Comparison of ENCODE assay signal across 17 cellular contexts in the genomic region with DNA sequence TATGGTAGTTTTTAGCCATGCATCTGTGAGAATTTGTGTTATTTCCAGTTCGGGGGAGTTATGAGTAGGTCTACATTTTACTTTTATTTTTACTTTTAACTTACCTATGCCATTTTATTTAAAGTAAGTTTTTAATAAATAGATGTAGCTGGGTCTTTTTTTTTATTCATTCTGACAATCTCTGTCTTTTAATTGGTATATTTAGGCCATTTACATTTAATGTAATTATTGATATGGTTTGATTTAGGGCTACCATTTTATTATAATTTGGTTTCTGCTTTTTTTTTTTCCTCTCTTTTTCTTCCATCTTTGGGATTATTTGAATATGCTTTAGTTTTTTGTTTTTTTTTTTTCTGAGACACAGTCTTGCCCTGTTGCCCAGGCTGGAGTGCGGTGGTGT. TPM values are rescaled to one million over a fixed set of nuclear protein-coding genes. Genes with fewer than 3 reads are reported as not detected.
A peak's percentile ranks its signal among the peaks of the same experiment; 100 is the strongest.
DNase-seq lines count a peak whose midpoint lies in the region; ATAC-seq, FAIRE-seq and TF ChIP-seq lines count a peak whose summit lies in the region.
"Had no signal": no experiment of that assay in that cellular context is flagged by ENCODE, and none has a peak within 500 bp of the region (broad histone marks: within the 10 kb centered on the region; RNA-seq: fewer than 3 reads in every experiment).

No MANE protein-coding gene starts in this region.

- POLR2A ChIA-PET in HCT116 (lab: Charles Lee) (no interaction called here), K562 (lab: Yijun Ruan, JAX) (no interaction called here)

- ATAC-seq in HCT116, result no peak
- ATAC-seq in K562, result no peak

- H3K27me3 Mint-ChIP-seq in mesothelial cell of epicardium (ENCODE audit: low read depth), result no peaks in the 10 kb centered on the region

- RAD21 ChIA-PET in HCT116 (lab: Charles Lee; ENCODE audit: low non-redundant PET in 1 of 2, low total read pairs in 2 of 2, uncharacterized antibody in 2 of 2, unreplicated experiment in 2 of 2), result no interaction called here

- no peaks in the 10 kb centered on the region for H3K27me3 ChIP-seq in HCT116 (ENCODE audit: insufficient read depth, low read length)
- H3K27me3 ChIP-seq in K562 (ENCODE audit: control insufficient read depth in 2 of 2, insufficient read depth in 2 of 2, low read length in 2 of 2), result no peaks in the 10 kb centered on the region
- H3K27me3 ChIP-seq in testis, result no peaks in the 10 kb centered on the region
- H3K27me3 ChIP-seq: SJSA1 had no signal

- CTCF ChIA-PET in HCT116 (lab: Charles Lee) (no interaction called here), K562 (lab: Yijun Ruan, JAX; ENCODE audit: low intra/inter-chr PET ratio) (no interaction called here)

- TF ChIP-seq RAD21 in HCT116 (IDR thresholded peaks at IDR 0.05; ENCODE audit: low read depth) (no peak), K562 (CRISPR knock-in tag; conservative IDR thresholded peaks at IDR 0.05 in 1 of 2, IDR thresholded peaks at IDR 0.05 in 1 of 2) (no peak)

- TF ChIP-seq POLR2A in HCT116 (IDR thresholded peaks at IDR 0.05; ENCODE audit: borderline replicate concordance, extremely low read depth, insufficient read depth, insufficient read length), result no peak
- no peak for TF ChIP-seq POLR2A in K562 (conservative IDR thresholded peaks at IDR 0.05)
- TF ChIP-seq POLR2A in testis (IDR thresholded peaks at IDR 0.05), result no peak

- TF ChIP-seq EP300 in K562 (IDR thresholded peaks at IDR 0.05; ENCODE audit: low read length), result no peak

- H3K9me3 Mint-ChIP-seq in mesothelial cell of epicardium, result peaks cover 7% of the 10 kb centered on the region

- DNase-seq in AG10803 (ENCODE audit: low read depth) (no peak), HCT116 (ENCODE audit: low read depth, low spot score) (no peak), K562 (ENCODE audit: extremely low read depth in 1 of 4, low spot score in 3 of 4) (no peak), mesothelial cell of epicardium (ENCODE audit: low spot score in 2 of 2, unreplicated experiment in 2 of 2) (no peak), glomerular visceral epithelial cell (ENCODE audit: extremely low spot score) (no peak), testis (no peak), NCI-H2196 treated with DMSO at 0.1 percent for 48 hours (lab: John Stamatoyannopoulos, UW; ENCODE audit: unreplicated experiment) (no peak), hippocampal formation (lab: John Stamatoyannopoulos, UW) (no peak)
- DNase-seq: activated CD4-positive, alpha-beta T cell treated with anti-CD3 and anti-CD28 coated beads, Interleukin-2, amount 50 U/mL, for 48 hours; amygdala; NCI-H1048; NCI-H526; occipital lobe; stimulated activated CD4-positive, alpha-beta T cell treated with anti-CD3 and anti-CD28 coated beads, Interleukin-2, amount 100 ng/mL, for 48 hours; substantia nigra had no signal

- 35% methylated on average over 2 of the region's 2 CpGs for WGBS in K562 (ENCODE audit: insufficient coverage, low coverage, missing lambda C conversion rate)
- WGBS in testis, 2 donors, result 87 to 97% methylated on average over 2 of the region's 2 CpGs

- in situ Hi-C loops in K562 (cut with MboI), result no loop called here

- H3K4me1 Mint-ChIP-seq in mesothelial cell of epicardium, result peaks cover 16% of the 10 kb centered on the region

- BruUV-seq in HCT116 (replicated peaks; lab: Mats Ljungman, UMichigan) (TSS peak; percentile 32), K562 (replicated peaks; lab: Mats Ljungman, UMichigan) (no TSS peak)

- H3K36me3 ChIP-seq in HCT116 (ENCODE audit: control insufficient read depth in 1 of 2, insufficient read depth in 2 of 2, low read length in 2 of 2) (no peaks in the 10 kb centered on the region), K562 (ENCODE audit: control insufficient read depth, insufficient read depth, low read length) (no peaks in the 10 kb centered on the region), testis (ENCODE audit: low read depth, missing control alignments) (no peaks in the 10 kb centered on the region)

- H4K20me1 ChIP-seq in HCT116 (ENCODE audit: insufficient read depth) (0 out of 2 replicates have a peak, but pooled peaks cover 3% of the 10 kb centered on the region), K562 (replicated peaks; ENCODE audit: control insufficient read depth, insufficient read depth, low read length) (no peaks in the 10 kb centered on the region)

- intact Hi-C loops in HCT116 (cut with micrococcal nuclease) (no loop called here), K562 (cut with micrococcal nuclease) (no loop called here), testis (cut with DNase I; ENCODE audit: low total_unique reads) (no loop called here)

- H3K4me3 ChIP-seq in AG10803 (ENCODE audit: low read length) (peak overlapping the region; percentile 96), HCT116 (replicated peaks in 1 of 2; ENCODE audit: low read depth in 1 of 2, low read length in 2 of 2) (no peak overlapping the region), K562 (no peak overlapping the region), testis (no peak overlapping the region)

- H3K36me3 Mint-ChIP-seq in mesothelial cell of epicardium, result peaks cover 10% of the 10 kb centered on the region

- H3K79me2 ChIP-seq in HCT116 (ENCODE audit: insufficient read depth, low read length) (peaks cover 31% of the 10 kb centered on the region), K562 (ENCODE audit: control insufficient read depth, insufficient read depth, low read length) (no peaks in the 10 kb centered on the region)

- no peaks in the 10 kb centered on the region for H3K9me2 ChIP-seq in HCT116 (ENCODE audit: insufficient read depth)

- H3K4me3 Mint-ChIP-seq in mesothelial cell of epicardium, result peak overlapping the region; percentile 31

- H3K9me3 ChIP-seq in HCT116 (ENCODE audit: control insufficient read depth in 1 of 2, insufficient read depth in 1 of 2, low read depth in 1 of 2, low read length in 2 of 2) (peaks cover 0 to 7% of the 10 kb centered on the region in 2 experiments; a peak in 1 of 4 replicates), K562 (replicated peaks; ENCODE audit: control insufficient read depth, insufficient read depth, low read depth, low read length) (peaks cover 3% of the 10 kb centered on the region), testis (no peaks in the 10 kb centered on the region)

- TF ChIP-seq CTCF in AG10803 (conservative IDR thresholded peaks at IDR 0.05; ENCODE audit: low read length) (no peak), HCT116 (IDR thresholded peaks at IDR 0.05 in 2 of 3, conservative IDR thresholded peaks at IDR 0.05 in 1 of 3; ENCODE audit: borderline replicate concordance in 1 of 3, insufficient read depth in 1 of 3, low read depth in 2 of 3, low read length in 2 of 3) (no peak), K562 (IDR thresholded peaks at IDR 0.05 in 2 of 3, conservative IDR thresholded peaks at IDR 0.05 in 1 of 3; ENCODE audit: insufficient read depth in 2 of 3, low read depth in 1 of 3, low read length in 3 of 3) (no peak), mesothelial cell of epicardium (IDR thresholded peaks at IDR 0.05; ENCODE audit: unreplicated experiment) (no peak), testis (IDR thresholded peaks at IDR 0.05) (no peak)

- no peaks in the 10 kb centered on the region for H3K9me1 ChIP-seq in K562 (ENCODE audit: control insufficient read depth, insufficient read depth, low read length)

- H3K4me2 ChIP-seq in HCT116 (ENCODE audit: low read length), result no peak overlapping the region
- H3K4me2 ChIP-seq in K562 (ENCODE audit: insufficient read depth, low read length), result no peak overlapping the region

- H3K4me1 ChIP-seq in HCT116 (ENCODE audit: control insufficient read depth in 1 of 2, insufficient read depth in 2 of 2, low read length in 2 of 2) (peaks cover 6 to 13% of the 10 kb centered on the region in 2 experiments), K562 (replicated peaks in 1 of 2; ENCODE audit: control insufficient read depth in 2 of 2, insufficient read depth in 2 of 2, low read length in 2 of 2) (peaks cover 0 to 10% of the 10 kb centered on the region in 2 experiments; a peak in 3 of 5 replicates), testis (peaks cover 9% of the 10 kb centered on the region)

- H2AFZ ChIP-seq in HCT116 (ENCODE audit: low read depth, low read length, poor library complexity, severe bottlenecking), result no peak overlapping the region
- H2AFZ ChIP-seq in K562 (ENCODE audit: low read depth, low read length), result no peak overlapping the region

- H3K27ac ChIP-seq in HCT116 (ENCODE audit: low read depth, low read length), result no peak overlapping the region
- no peak overlapping the region for H3K27ac ChIP-seq in K562 (ENCODE audit: extremely low read depth, low read depth, low read length)
- no peak overlapping the region for H3K27ac ChIP-seq in testis
- H3K27ac ChIP-seq: C4-2B, SJSA1 had no signal

- no peak for FAIRE-seq in K562 (lab: Jason Lieb, UNC)

- H3K9ac ChIP-seq in HCT116 (ENCODE audit: low read length) (no peak overlapping the region), K562 (ENCODE audit: insufficient read depth in 1 of 2, low read depth in 2 of 2, low read length in 2 of 2) (no peak overlapping the region)

- H3K27ac Mint-ChIP-seq in mesothelial cell of epicardium, result no peak overlapping the region

TF ChIP-seq in HCT116, 20 proteins besides CTCF, POLR2A, EP300 and RAD21 (continues in another document):
- TF ChIP-seq EGR1 (IDR thresholded peaks at IDR 0.05; ENCODE audit: low read depth), result no peak
- TF ChIP-seq SRF (IDR thresholded peaks at IDR 0.05; ENCODE audit: low read depth), result no peak

TF ChIP-seq in K562, 482 proteins besides CTCF, POLR2A, EP300 and RAD21 (continues in another document):
- peak; percentile 47 for TF ChIP-seq RBM25 (IDR thresholded peaks at IDR 0.05; ENCODE audit: low read depth, low read length, severe bottlenecking)

RNA-seq across cellular contexts. Expression of a gene that starts 1.9 kb away (rescaled TPM):
- total RNA-seq in HCT116 (2021; ENCODE audit: unreplicated experiment) (20.6 TPM), K562 (2014; rRNA removed) (2.3 TPM in 2 replicates), K562 (2014; rRNA removed; fragmentation: Illumina TruSeq; extraction: Trizol) (4.4 and 4.8 TPM in 2 replicates), K562 (2015; rRNA removed; fragmentation: Illumina TruSeq; extraction: Trizol) (4.9 and 5.0 TPM in 2 replicates), K562 (2021) (2.9 and 4.3 TPM in 2 replicates), mesothelial cell of epicardium (22.9 to 25.9 TPM (median 24.0 TPM) in 3 replicates), testis (10 to 100 TPM; 10.5 to 14.7 TPM)
- polyA plus RNA-seq in HCT116 (2012), result 7.3 and 7.8 TPM in 2 replicates
- total RNA-seq in K562 (2011; cell fraction: chromatin; rRNA removed; ENCODE audit: low replicate concordance), result 1.2 and 3.2 TPM in 2 replicates
- 0.79 and 1.0 TPM in 2 replicates for total RNA-seq in K562 (2011; cell fraction: nucleolus; rRNA removed)
- total RNA-seq in K562 (2011; cell fraction: nucleoplasm; rRNA removed), result 1.4 and 2.7 TPM in 2 replicates
- polyA plus RNA-seq in K562 (2011; rRNA removed) (1.8 and 2.4 TPM in 2 replicates), K562 (2014; fragmentation: Illumina TruSeq; extraction: Trizol) (4.1 and 4.3 TPM in 2 replicates), K562 (2014; fragmentation: Nextera tagmentation; extraction: Ambion mirVana) (1 to 10 TPM; 1.7 to 1.9 TPM), K562 (2014; rRNA removed) (2.9 and 3.9 TPM in 2 replicates), testis (ENCODE audit: insufficient read depth, low read depth, low replicate concordance) (10.2 TPM)
- polyA plus RNA-seq in K562 (2011; cell fraction: cytosol; rRNA removed), result 1.0 and 1.8 TPM in 2 replicates
- 0.73 and 0.78 TPM in 2 replicates for polyA plus RNA-seq in K562 (2011; cell fraction: nucleus; rRNA removed)
- 4.6 and 5.5 TPM in 2 replicates for polyA plus RNA-seq in K562 (2012)
- 2.9 and 3.5 TPM in 2 replicates for polyA minus RNA-seq in K562 (2011; rRNA and poly(A)+ RNA removed)
- polyA minus RNA-seq in K562 (2011; cell fraction: cytosol; rRNA and poly(A)+ RNA removed), result 1.6 and 2.3 TPM in 2 replicates
- polyA minus RNA-seq in K562 (2011; cell fraction: nucleus; rRNA and poly(A)+ RNA removed), result 0.54 and 1.8 TPM in 2 replicates
